18 cellular contexts compared by ENCODE assay signal in genomic region chr21:45114475-45114874, GRCh38.
"Had no signal": no experiment of that assay in that cellular context is flagged by ENCODE, and none has a peak within 500 bp of the region (broad histone marks: within the 10 kb centered on the region; RNA-seq: fewer than 3 reads in every experiment).

No MANE protein-coding gene starts in this region.

- H3K27ac ChIP-seq: adrenal gland, breast epithelium, neutrophil, pancreas, tibial nerve, uterus had no signal

- H3K4me3 ChIP-seq: adrenal gland, breast epithelium, pancreas, tibial nerve, uterus had no signal

- ATAC-seq: activated naive CD4-positive, alpha-beta T cell treated with anti-CD3 and anti-CD28 coated beads, Interleukin-2, amount 50 U/mL, for 72 hours; natural killer cell treated with Interleukin-12 subunit alpha and Interleukin-12 subunit beta and Interleukin-15 and Interleukin-18, amount 100 ng/mL, for 72 hours; pancreas; WTC11 had no signal

- DNase-seq: activated CD4-positive, alpha-beta memory T cell treated with anti-CD3 and anti-CD28 coated beads for 36 hours; activated CD4-positive, alpha-beta T cell treated with anti-CD3 and anti-CD28 coated beads for 4 hours; activated gamma-delta T cell treated with Interleukin-2 at 50 U/mL for 16 hours; activated T-cell treated with anti-CD3 and anti-CD28 coated beads for 4 hours; adrenal gland; dermis blood vessel endothelial cell; endodermal cell; kidney glomerular epithelial cell; mesenchymal stem cell; pancreas; stimulated activated naive CD4-positive, alpha-beta T cell treated with Interleukin-2 at 50 U/mL for 16 hours; uterus had no signal

- H3K36me3 ChIP-seq: adrenal gland, breast epithelium, neutrophil, pancreas, uterus had no signal

- H3K4me1 ChIP-seq: breast epithelium, pancreas had no signal

- H3K9me3 ChIP-seq: adrenal gland, breast epithelium, neutrophil, pancreas, uterus had no signal

- H3K27me3 ChIP-seq: adrenal gland, breast epithelium, pancreas, tibial nerve, uterus had no signal
